In the genomic region with DNA sequence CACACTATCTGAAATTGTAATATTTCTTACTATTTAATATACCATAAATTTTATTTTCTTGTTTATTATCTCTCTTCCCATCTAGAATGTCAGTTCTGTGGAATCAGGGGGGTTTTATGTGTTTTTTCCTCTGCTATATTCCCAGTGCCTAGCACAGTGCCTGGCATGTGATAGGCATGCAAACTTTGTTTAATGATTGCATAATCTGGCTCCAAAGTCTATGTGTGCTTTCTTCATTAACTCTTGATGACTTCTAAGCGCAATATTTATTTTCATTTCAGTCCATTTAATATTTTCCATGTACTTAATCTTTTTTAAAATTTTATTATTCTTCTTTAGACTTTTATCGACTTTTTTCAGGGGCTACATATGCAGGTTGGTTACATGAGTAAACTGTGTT, we compare ENCODE assay signal across 9 cellular contexts.
"Had no signal": no experiment of that assay in that cellular context is flagged by ENCODE, and none has a peak within 500 bp of the region (broad histone marks: within the 10 kb centered on the region; RNA-seq: fewer than 3 reads in every experiment).

No MANE protein-coding gene starts in this region.

- H3K9ac ChIP-seq: GM23248, KMS-11 had no signal

- H3K4me2 ChIP-seq: KMS-11 had no signal

- FAIRE-seq: H1 had no signal

- H2AFZ ChIP-seq: GM23248 had no signal

- H3K4me3 Mint-ChIP-seq: H9 had no signal

- H3K27ac Mint-ChIP-seq: H9 had no signal

- H3K27ac ChIP-seq: GM23248, HL-60, KMS-11 had no signal

- DNase-seq: GM23248, H9, HCEC 1CT, IMR-90, Karpas-422, KBM-7 had no signal

- H3K4me3 ChIP-seq: GM23248 had no signal
